1 cellular context compared by ENCODE assay signal in genomic region chr15:62066663-62067447, GRCh38.
TF ChIP-seq lines count a peak whose summit lies in the region.

C2CD4A (plus strand) TSS chr15:62066977; CDS start chr15:62067614, 637 bp downstream.

TF ChIP-seq in HepG2, 621 proteins besides CTCF, POLR2A, EP300 and RAD21 (continued from another document and continues in another):
- TF ChIP-seq, protein P1, sequence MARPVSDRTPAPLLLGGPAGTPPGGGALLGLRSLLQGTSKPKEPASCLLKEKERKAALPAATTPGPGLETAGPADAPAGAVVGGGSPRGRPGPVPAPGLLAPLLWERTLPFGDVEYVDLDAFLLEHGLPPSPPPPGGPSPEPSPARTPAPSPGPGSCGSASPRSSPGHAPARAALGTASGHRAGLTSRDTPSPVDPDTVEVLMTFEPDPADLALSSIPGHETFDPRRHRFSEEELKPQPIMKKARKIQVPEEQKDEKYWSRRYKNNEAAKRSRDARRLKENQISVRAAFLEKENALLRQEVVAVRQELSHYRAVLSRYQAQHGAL (CRISPR knock-in tag; IDR thresholded peaks at IDR 0.05; ENCODE audit: not compliant biosample characterization) = no peak
- TF ChIP-seq, protein P2, sequence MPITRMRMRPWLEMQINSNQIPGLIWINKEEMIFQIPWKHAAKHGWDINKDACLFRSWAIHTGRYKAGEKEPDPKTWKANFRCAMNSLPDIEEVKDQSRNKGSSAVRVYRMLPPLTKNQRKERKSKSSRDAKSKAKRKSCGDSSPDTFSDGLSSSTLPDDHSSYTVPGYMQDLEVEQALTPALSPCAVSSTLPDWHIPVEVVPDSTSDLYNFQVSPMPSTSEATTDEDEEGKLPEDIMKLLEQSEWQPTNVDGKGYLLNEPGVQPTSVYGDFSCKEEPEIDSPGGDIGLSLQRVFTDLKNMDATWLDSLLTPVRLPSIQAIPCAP (CRISPR knock-in tag; IDR thresholded peaks at IDR 0.05; ENCODE audit: low read depth) = no peak
- TF ChIP-seq KDM3A (CRISPR knock-in tag; IDR thresholded peaks at IDR 0.05; ENCODE audit: low read depth) (peak; percentile 67; the same call in 1 of the 2 replicates), FOXP1 (IDR thresholded peaks at IDR 0.05) (no peak), FOXP1 (CRISPR knock-in tag; IDR thresholded peaks at IDR 0.05) (no peak), HNF1A (IDR thresholded peaks at IDR 0.05; ENCODE audit: low read depth) (no peak), HNF1A (CRISPR knock-in tag; IDR thresholded peaks at IDR 0.05; ENCODE audit: borderline replicate concordance) (0 out of 2 replicates have a peak, but pooled peaks have one; percentile 37), SMYD3 (CRISPR knock-in tag; IDR thresholded peaks at IDR 0.05) (0 out of 2 replicates have a peak, but pooled peaks have one; percentile 52), MAFF (IDR thresholded peaks at IDR 0.05; ENCODE audit: low read depth, low read length) (peak; percentile 73; the same call in 1 of the 2 replicates), HMG20A (CRISPR knock-in tag; IDR thresholded peaks at IDR 0.05; ENCODE audit: borderline replicate concordance) (no peak), ZNF251 (CRISPR knock-in tag; IDR thresholded peaks at IDR 0.05) (no peak), ZNF224 (CRISPR knock-in tag; IDR thresholded peaks at IDR 0.05) (no peak), ZBTB7A (CRISPR knock-in tag; IDR thresholded peaks at IDR 0.05) (no peak), ATF2 (CRISPR knock-in tag; IDR thresholded peaks at IDR 0.05) (peak; percentile 74; the same call in 1 of the 2 replicates), FOSL2 (CRISPR knock-in tag; IDR thresholded peaks at IDR 0.05) (0 out of 2 replicates have a peak, but pooled peaks have one; percentile 27), GZF1 (CRISPR knock-in tag; IDR thresholded peaks at IDR 0.05) (no peak), NR3C1 (CRISPR knock-in tag; IDR thresholded peaks at IDR 0.05) (no peak), FOXM1 (CRISPR knock-in tag; IDR thresholded peaks at IDR 0.05) (no peak), IKZF1 (IDR thresholded peaks at IDR 0.05) (no peak), ETS1 (CRISPR knock-in tag; IDR thresholded peaks at IDR 0.05) (no peak), MIER2 (CRISPR knock-in tag; IDR thresholded peaks at IDR 0.05) (peak; percentile 88), PHF21A (CRISPR knock-in tag; IDR thresholded peaks at IDR 0.05) (peak; percentile 88; the same call in 1 of the 2 replicates), ZNF7 (CRISPR knock-in tag; IDR thresholded peaks at IDR 0.05) (no peak), POGZ (CRISPR knock-in tag; IDR thresholded peaks at IDR 0.05) (peak; percentile 75), SALL1 (CRISPR knock-in tag; IDR thresholded peaks at IDR 0.05) (peak; percentile 86), ZNF260 (CRISPR knock-in tag; IDR thresholded peaks at IDR 0.05; ENCODE audit: borderline replicate concordance, low read depth) (no peak), HMGXB4 (CRISPR knock-in tag; IDR thresholded peaks at IDR 0.05; ENCODE audit: borderline replicate concordance in 1 of 2, low read depth in 1 of 2) (peak in 1 of 2 experiments; percentile 40; a peak in 1 of 4 replicates), ZNF180 (CRISPR knock-in tag; IDR thresholded peaks at IDR 0.05; ENCODE audit: borderline replicate concordance, low read depth) (no peak), MEIS2 (CRISPR knock-in tag; IDR thresholded peaks at IDR 0.05) (0 out of 2 replicates have a peak, but pooled peaks have one; percentile 23), ZNF878 (CRISPR knock-in tag; IDR thresholded peaks at IDR 0.05) (peak; percentile 94), ZNF30 (CRISPR knock-in tag; IDR thresholded peaks at IDR 0.05) (no peak)
- TF ChIP-seq, protein P3, sequence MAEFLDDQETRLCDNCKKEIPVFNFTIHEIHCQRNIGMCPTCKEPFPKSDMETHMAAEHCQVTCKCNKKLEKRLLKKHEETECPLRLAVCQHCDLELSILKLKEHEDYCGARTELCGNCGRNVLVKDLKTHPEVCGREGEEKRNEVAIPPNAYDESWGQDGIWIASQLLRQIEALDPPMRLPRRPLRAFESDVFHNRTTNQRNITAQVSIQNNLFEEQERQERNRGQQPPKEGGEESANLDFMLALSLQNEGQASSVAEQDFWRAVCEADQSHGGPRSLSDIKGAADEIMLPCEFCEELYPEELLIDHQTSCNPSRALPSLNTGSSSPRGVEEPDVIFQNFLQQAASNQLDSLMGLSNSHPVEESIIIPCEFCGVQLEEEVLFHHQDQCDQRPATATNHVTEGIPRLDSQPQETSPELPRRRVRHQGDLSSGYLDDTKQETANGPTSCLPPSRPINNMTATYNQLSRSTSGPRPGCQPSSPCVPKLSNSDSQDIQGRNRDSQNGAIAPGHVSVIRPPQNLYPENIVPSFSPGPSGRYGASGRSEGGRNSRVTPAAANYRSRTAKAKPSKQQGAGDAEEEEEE (CRISPR knock-in tag; IDR thresholded peaks at IDR 0.05; ENCODE audit: borderline replicate concordance) = no peak
- TF ChIP-seq, protein P4, sequence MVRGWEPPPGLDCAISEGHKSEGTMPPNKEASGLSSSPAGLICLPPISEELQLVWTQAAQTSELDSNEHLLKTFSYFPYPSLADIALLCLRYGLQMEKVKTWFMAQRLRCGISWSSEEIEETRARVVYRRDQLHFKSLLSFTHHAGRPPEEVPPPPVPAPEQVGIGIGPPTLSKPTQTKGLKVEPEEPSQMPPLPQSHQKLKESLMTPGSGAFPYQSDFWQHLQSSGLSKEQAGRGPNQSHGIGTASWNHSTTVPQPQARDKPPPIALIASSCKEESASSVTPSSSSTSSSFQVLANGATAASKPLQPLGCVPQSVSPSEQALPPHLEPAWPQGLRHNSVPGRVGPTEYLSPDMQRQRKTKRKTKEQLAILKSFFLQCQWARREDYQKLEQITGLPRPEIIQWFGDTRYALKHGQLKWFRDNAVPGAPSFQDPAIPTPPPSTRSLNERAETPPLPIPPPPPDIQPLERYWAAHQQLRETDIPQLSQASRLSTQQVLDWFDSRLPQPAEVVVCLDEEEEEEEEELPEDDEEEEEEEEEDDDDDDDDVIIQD (CRISPR knock-in tag; IDR thresholded peaks at IDR 0.05; ENCODE audit: low read depth) = no peak
- TF ChIP-seq, protein P5, sequence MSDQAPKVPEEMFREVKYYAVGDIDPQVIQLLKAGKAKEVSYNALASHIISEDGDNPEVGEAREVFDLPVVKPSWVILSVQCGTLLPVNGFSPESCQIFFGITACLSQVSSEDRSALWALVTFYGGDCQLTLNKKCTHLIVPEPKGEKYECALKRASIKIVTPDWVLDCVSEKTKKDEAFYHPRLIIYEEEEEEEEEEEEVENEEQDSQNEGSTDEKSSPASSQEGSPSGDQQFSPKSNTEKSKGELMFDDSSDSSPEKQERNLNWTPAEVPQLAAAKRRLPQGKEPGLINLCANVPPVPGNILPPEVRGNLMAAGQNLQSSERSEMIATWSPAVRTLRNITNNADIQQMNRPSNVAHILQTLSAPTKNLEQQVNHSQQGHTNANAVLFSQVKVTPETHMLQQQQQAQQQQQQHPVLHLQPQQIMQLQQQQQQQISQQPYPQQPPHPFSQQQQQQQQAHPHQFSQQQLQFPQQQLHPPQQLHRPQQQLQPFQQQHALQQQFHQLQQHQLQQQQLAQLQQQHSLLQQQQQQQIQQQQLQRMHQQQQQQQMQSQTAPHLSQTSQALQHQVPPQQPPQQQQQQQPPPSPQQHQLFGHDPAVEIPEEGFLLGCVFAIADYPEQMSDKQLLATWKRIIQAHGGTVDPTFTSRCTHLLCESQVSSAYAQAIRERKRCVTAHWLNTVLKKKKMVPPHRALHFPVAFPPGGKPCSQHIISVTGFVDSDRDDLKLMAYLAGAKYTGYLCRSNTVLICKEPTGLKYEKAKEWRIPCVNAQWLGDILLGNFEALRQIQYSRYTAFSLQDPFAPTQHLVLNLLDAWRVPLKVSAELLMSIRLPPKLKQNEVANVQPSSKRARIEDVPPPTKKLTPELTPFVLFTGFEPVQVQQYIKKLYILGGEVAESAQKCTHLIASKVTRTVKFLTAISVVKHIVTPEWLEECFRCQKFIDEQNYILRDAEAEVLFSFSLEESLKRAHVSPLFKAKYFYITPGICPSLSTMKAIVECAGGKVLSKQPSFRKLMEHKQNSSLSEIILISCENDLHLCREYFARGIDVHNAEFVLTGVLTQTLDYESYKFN (CRISPR knock-in tag; conservative IDR thresholded peaks at IDR 0.05) = peak; percentile 47; the same call in 1 of the 2 replicates
- TF ChIP-seq, protein P6, sequence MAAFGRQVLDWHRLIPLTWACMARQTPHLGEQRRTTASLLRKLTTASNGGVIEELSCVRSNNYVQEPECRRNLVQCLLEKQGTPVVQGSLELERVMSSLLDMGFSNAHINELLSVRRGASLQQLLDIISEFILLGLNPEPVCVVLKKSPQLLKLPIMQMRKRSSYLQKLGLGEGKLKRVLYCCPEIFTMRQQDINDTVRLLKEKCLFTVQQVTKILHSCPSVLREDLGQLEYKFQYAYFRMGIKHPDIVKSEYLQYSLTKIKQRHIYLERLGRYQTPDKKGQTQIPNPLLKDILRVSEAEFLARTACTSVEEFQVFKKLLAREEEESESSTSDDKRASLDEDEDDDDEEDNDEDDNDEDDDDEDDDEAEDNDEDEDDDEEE (CRISPR knock-in tag; IDR thresholded peaks at IDR 0.05) = 0 out of 2 replicates have a peak, but pooled peaks have one; percentile 42
- TF ChIP-seq, protein P7, sequence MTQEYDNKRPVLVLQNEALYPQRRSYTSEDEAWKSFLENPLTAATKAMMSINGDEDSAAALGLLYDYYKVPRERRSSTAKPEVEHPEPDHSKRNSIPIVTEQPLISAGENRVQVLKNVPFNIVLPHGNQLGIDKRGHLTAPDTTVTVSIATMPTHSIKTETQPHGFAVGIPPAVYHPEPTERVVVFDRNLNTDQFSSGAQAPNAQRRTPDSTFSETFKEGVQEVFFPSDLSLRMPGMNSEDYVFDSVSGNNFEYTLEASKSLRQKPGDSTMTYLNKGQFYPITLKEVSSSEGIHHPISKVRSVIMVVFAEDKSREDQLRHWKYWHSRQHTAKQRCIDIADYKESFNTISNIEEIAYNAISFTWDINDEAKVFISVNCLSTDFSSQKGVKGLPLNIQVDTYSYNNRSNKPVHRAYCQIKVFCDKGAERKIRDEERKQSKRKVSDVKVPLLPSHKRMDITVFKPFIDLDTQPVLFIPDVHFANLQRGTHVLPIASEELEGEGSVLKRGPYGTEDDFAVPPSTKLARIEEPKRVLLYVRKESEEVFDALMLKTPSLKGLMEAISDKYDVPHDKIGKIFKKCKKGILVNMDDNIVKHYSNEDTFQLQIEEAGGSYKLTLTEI (CRISPR knock-in tag; conservative IDR thresholded peaks at IDR 0.05) = no peak
